In the genomic region with DNA sequence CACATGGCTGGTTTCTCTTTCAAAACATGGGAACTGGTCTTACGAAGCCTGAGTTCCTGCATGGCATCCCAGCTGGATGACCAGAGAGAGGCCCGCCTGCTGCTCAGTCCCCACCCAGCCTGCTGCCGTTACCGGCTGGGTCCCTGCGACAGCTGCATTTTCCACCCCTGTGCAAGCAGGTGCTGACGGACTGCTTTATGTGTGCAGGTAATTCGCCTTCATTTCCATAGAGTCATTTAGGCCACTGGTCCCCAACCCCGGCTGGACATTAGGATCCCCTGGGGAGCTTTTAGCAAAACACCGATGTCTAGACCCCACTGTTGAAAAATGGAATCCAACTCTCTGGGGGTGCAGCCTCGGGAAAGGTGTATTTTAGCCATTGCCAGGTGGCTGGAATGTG, we compare ENCODE assay signal across 23 cellular contexts. TPM values are rescaled to one million over a fixed set of nuclear protein-coding genes. Genes with fewer than 3 reads are reported as not detected.
DNase-seq lines count a peak whose midpoint lies in the region; ATAC-seq and TF ChIP-seq lines count a peak whose summit lies in the region.
"Had no signal": no experiment of that assay in that cellular context is flagged by ENCODE, and none has a peak within 500 bp of the region (broad histone marks: within the 10 kb centered on the region; RNA-seq: fewer than 3 reads in every experiment).

No MANE protein-coding gene starts in this region.

- peaks cover 11% of the 10 kb centered on the region for H3K36me3 Mint-ChIP-seq in chondrocyte (ENCODE audit: low read depth)

- no peak for TF ChIP-seq POLR2A in spleen (IDR thresholded peaks at IDR 0.05)

- TF ChIP-seq CTCF in chondrocyte (IDR thresholded peaks at IDR 0.05) (no peak), spleen (IDR thresholded peaks at IDR 0.05 in 8 of 11, conservative IDR thresholded peaks at IDR 0.05 in 3 of 11) (no peak), lower lobe of right lung (IDR thresholded peaks at IDR 0.05) (no peak)

- no peak overlapping the region for H3K4me3 Mint-ChIP-seq in chondrocyte (ENCODE audit: unreplicated experiment)
- H3K4me3 Mint-ChIP-seq: B cell; CD4-positive, alpha-beta T cell; CD8-positive, alpha-beta T cell had no signal

- 93 to 96% (median 93%) methylated on average over 9 to 10 of the region's 10 CpGs for WGBS in spleen, 5 donors

- ATAC-seq in GM21825 (IDR thresholded peaks at IDR 0.05; ENCODE audit: unreplicated experiment) (no peak), lower lobe of right lung (no peak)
- ATAC-seq: A549; CD8-positive, alpha-beta T cell; GM12878 had no signal

- H3K27me3 ChIP-seq in spleen (replicated peaks in 1 of 7) (no peaks in the 10 kb centered on the region), lower lobe of right lung (ENCODE audit: low read depth) (no peaks in the 10 kb centered on the region)
- H3K27me3 ChIP-seq: BLaER1 treated with 17β-estradiol and CSF1 and Interleukin-3, amounts not matched to agents 10 nM and 100 nM had no signal

- H3K27ac Mint-ChIP-seq in chondrocyte (ENCODE audit: unreplicated experiment) = no peak overlapping the region
- H3K27ac Mint-ChIP-seq: B cell; CD4-positive, alpha-beta T cell; CD8-positive, alpha-beta T cell had no signal

- DNase-seq in NCI-H526 (lab: John Stamatoyannopoulos, UW) = peak; percentile 6 to 57
- no peak for DNase-seq in NCI-H526 treated with DMSO at 0.1 percent for 48 hours (lab: John Stamatoyannopoulos, UW)
- DNase-seq in NCI-H146 (lab: John Stamatoyannopoulos, UW) = peak; percentile 82
- peak; percentile 73 for DNase-seq in chondrocyte (ENCODE audit: low spot score)
- DNase-seq in spleen = peak; percentile 57
- DNase-seq in NCI-H1092 treated with DMSO at 0.1 percent for 48 hours (lab: John Stamatoyannopoulos, UW) = no peak
- no peak for DNase-seq in lower lobe of right lung
- DNase-seq: AML-193; Caco-2; Calu3; CD4-positive, alpha-beta T cell; CD8-positive, alpha-beta T cell; DMS79; DND-41; EL; GDM1 had no signal

- no peaks in the 10 kb centered on the region for H3K4me1 Mint-ChIP-seq in chondrocyte (ENCODE audit: low read depth)
- H3K4me1 Mint-ChIP-seq: B cell had no signal

- H3K9me3 ChIP-seq in spleen = no peaks in the 10 kb centered on the region
- no peaks in the 10 kb centered on the region for H3K9me3 ChIP-seq in lower lobe of right lung
- H3K9me3 ChIP-seq: A549, Caco-2 had no signal

- H3K4me1 ChIP-seq in spleen = no peaks in the 10 kb centered on the region
- no peaks in the 10 kb centered on the region for H3K4me1 ChIP-seq in lower lobe of right lung
- H3K4me1 ChIP-seq: A549, Caco-2 had no signal

- H3K27me3 Mint-ChIP-seq in chondrocyte (ENCODE audit: low read depth) = no peaks in the 10 kb centered on the region
- H3K27me3 Mint-ChIP-seq: B cell; CD4-positive, alpha-beta T cell had no signal

- no peaks in the 10 kb centered on the region for H3K9me3 Mint-ChIP-seq in chondrocyte (ENCODE audit: low read depth)
- H3K9me3 Mint-ChIP-seq: CD4-positive, alpha-beta T cell; CD8-positive, alpha-beta T cell had no signal

- H3K4me3 ChIP-seq in spleen = no peak overlapping the region
- H3K4me3 ChIP-seq in lower lobe of right lung = no peak overlapping the region
- H3K4me3 ChIP-seq: A549; BLaER1 treated with 17β-estradiol and CSF1 and Interleukin-3, amounts not matched to agents 10 nM and 100 nM; GM12878 had no signal

- H3K27ac ChIP-seq in spleen (no peak overlapping the region), lower lobe of right lung (no peak overlapping the region)
- H3K27ac ChIP-seq: 22Rv1; A549; BLaER1 treated with 17β-estradiol and CSF1 and Interleukin-3, amounts not matched to agents 10 nM and 100 nM; C4-2B had no signal

- intact Hi-C loops in spleen (cut with DNase I; ENCODE audit: low total_unique reads) = no loop called here
- intact Hi-C loops in lower lobe of right lung (cut with DNase I) = no loop called here

- H3K36me3 ChIP-seq in spleen (peaks cover 0 to 100% (median 77%) of the 10 kb centered on the region in 6 donors), lower lobe of right lung (peaks cover 95% of the 10 kb centered on the region)

RNA-seq across cellular contexts. Expression of a gene that starts 51.9 kb away (rescaled TPM):
- total RNA-seq in chondrocyte (16.2 to 20.2 TPM (median 18.6 TPM) in 3 replicates), spleen (10 to 100 TPM; 29.1 to 46.7 (median 34.8) TPM), lower lobe of right lung (33.6 TPM)
- polyA plus RNA-seq in spleen = 10 to 100 TPM; 13.6 to 22.5 (median 15.7) TPM

Comparison
In these comparisons a context has a peak if more than half of its experiments do, and no peak if none do; other contexts are left out.
1. DNase-seq: peak in NCI-H526 (2 of 2), NCI-H146 (single experiment), chondrocyte (single experiment) and spleen (single experiment); none in NCI-H526 treated with DMSO at 0.1 percent for 48 hours (single experiment), NCI-H1092 treated with DMSO at 0.1 percent for 48 hours (single experiment) and lower lobe of right lung (single experiment).